17 cellular contexts compared by ENCODE assay signal in the genomic region with DNA sequence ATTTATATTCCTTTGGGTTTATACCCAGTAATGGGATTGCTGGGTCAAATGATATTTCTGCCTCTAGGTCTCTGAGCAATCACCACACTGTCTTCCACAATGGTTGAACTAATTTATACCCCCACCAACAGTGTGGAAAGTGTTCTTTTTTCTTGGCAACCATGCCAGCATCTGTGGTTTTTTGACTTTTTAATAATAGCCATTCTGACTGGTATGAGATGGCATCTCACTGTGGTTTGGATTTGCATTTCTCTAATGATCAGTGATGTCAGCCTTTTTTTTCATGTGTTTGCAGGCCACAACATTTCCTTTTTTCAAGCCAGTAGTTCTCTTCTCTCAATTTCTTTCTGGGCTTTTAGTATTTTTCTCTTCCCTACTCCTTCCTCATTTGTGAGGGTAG. TPM values are rescaled to one million over a fixed set of nuclear protein-coding genes. Genes with fewer than 3 reads are reported as not detected.
"Had no signal": no experiment of that assay in that cellular context is flagged by ENCODE, and none has a peak within 500 bp of the region (broad histone marks: within the 10 kb centered on the region; RNA-seq: fewer than 3 reads in every experiment).

No MANE protein-coding gene starts in this region.

RNA-seq across cellular contexts. Expression of gene TRPC7, which starts 18.5 kb away (rescaled TPM):
- total RNA-seq: naive thymus-derived CD8-positive, alpha-beta T cell; natural killer cell treated with Interleukin-12 subunit alpha and Interleukin-12 subunit beta and Interleukin-15 and Interleukin-18, amount 100 ng/mL, for 72 hours; neural crest cell; omental fat pad; osteocyte; pancreas; posterior vena cava; pulmonary artery endothelial cell; right cardiac atrium; right lobe of liver; sigmoid colon; smooth muscle cell; spleen; suprapubic skin; transverse colon; upper lobe of right lung had no signal
- polyA plus RNA-seq: naive thymus-derived CD8-positive, alpha-beta T cell; pancreas; right cardiac atrium; spleen; urinary bladder had no signal
